ENCODE assay signal across 27 cellular contexts in genomic region chr5:155451106-155451505, GRCh38.
"Had no signal": no experiment of that assay in that cellular context is flagged by ENCODE, and none has a peak within 500 bp of the region (broad histone marks: within the 10 kb centered on the region; RNA-seq: fewer than 3 reads in every experiment).

No MANE protein-coding gene starts in this region.

- H3K4me3 ChIP-seq: neural progenitor cell, pancreas, prostate gland, right lobe of liver, sigmoid colon, thoracic aorta, thyroid gland, tibial nerve, upper lobe of left lung, vagina had no signal

- H3K27me3 Mint-ChIP-seq: stimulated activated naive CD8-positive, alpha-beta T cell treated with anti-CD3 and anti-CD28 coated beads, Interleukin-15, amount 100 ng/mL, for 72 hours had no signal

- ATAC-seq: natural killer cell; pancreas; right cardiac atrium; right lobe of liver; stimulated activated memory B cell treated with anti-CD40 and anti-IgM and Interleukin-4, amounts not matched to agents 10 μg/mL and 1 μg/mL and 100 μg/mL, for 72 hours; stimulated activated naive CD8-positive, alpha-beta T cell treated with anti-CD3 and anti-CD28 coated beads, Interleukin-15, amount 100 ng/mL, for 72 hours; stimulated activated naive CD8-positive, alpha-beta T cell treated with anti-CD3 and anti-CD28 coated beads, Interleukin-15, Interleukin-2, amounts not matched to agents 100 U/mL and 50 U/mL, for 24 hours had no signal

- H3K9me3 ChIP-seq: pancreas, prostate gland, sigmoid colon, thoracic aorta, thyroid gland, tibial nerve, upper lobe of left lung, vagina had no signal

- H3K4me3 Mint-ChIP-seq: naive B cell; natural killer cell; nephron; neural progenitor cell; stimulated activated memory B cell treated with anti-CD40 and anti-IgM and Interleukin-4, amounts not matched to agents 10 μg/mL and 1 μg/mL and 100 μg/mL, for 72 hours; stimulated activated naive CD8-positive, alpha-beta T cell treated with anti-CD3 and anti-CD28 coated beads, Interleukin-15, amount 100 ng/mL, for 72 hours had no signal

- H3K9me3 Mint-ChIP-seq: neural progenitor cell had no signal

- DNase-seq: naive B cell; natural killer cell; occipital lobe; pancreas; right cardiac atrium; right lobe of liver; sigmoid colon; small intestine; stimulated activated CD4-positive, alpha-beta T cell treated with anti-CD3 and anti-CD28 coated beads, Interleukin-15, amount 100 ng/mL, for 24 hours; stimulated activated CD4-positive, alpha-beta T cell treated with anti-CD3 and anti-CD28 coated beads, Interleukin-2, amount 100 ng/mL, for 24 hours; stimulated activated CD4-positive, alpha-beta T cell treated with anti-CD3 and anti-CD28 coated beads, Interleukin-2, amount 100 ng/mL, for 48 hours; stimulated activated CD4-positive, alpha-beta T cell treated with anti-CD3 and anti-CD28 coated beads, Interleukin-4, amount 100 ng/mL, for 24 hours; stimulated activated CD8-positive, alpha-beta memory T cell treated with anti-CD3 and anti-CD28 coated beads, Interleukin-4, amount 100 ng/mL, for 48 hours; stimulated activated naive CD4-positive, alpha-beta T cell; stimulated activated naive CD8-positive, alpha-beta T cell treated with anti-CD3 and anti-CD28 coated beads, Interleukin-15, amount 100 ng/mL, for 72 hours; stimulated activated naive CD8-positive, alpha-beta T cell treated with anti-CD3 and anti-CD28 coated beads, Interleukin-15, Interleukin-2, amounts not matched to agents 100 U/mL and 50 U/mL, for 24 hours; substantia nigra; thyroid gland; trophoblast cell; upper lobe of left lung had no signal

- H3K4me1 ChIP-seq: neural progenitor cell, pancreas, prostate gland, sigmoid colon, thyroid gland, tibial nerve, upper lobe of left lung, vagina had no signal

- H3K36me3 Mint-ChIP-seq: naive B cell; neural progenitor cell; stimulated activated memory B cell treated with anti-CD40 and anti-IgM and Interleukin-4, amounts not matched to agents 10 μg/mL and 1 μg/mL and 100 μg/mL, for 72 hours had no signal

- H3K27ac ChIP-seq: neural progenitor cell, pancreas, prostate gland, right lobe of liver, sigmoid colon, thoracic aorta, thyroid gland, tibial nerve, upper lobe of left lung, vagina had no signal

- H3K27ac Mint-ChIP-seq: naive B cell; natural killer cell; nephron; neural progenitor cell; stimulated activated memory B cell treated with anti-CD40 and anti-IgM and Interleukin-4, amounts not matched to agents 10 μg/mL and 1 μg/mL and 100 μg/mL, for 72 hours; stimulated activated naive CD8-positive, alpha-beta T cell treated with anti-CD3 and anti-CD28 coated beads, Interleukin-15, amount 100 ng/mL, for 72 hours had no signal

- H3K4me1 Mint-ChIP-seq: naive B cell; natural killer cell; nephron; stimulated activated memory B cell treated with anti-CD40 and anti-IgM and Interleukin-4, amounts not matched to agents 10 μg/mL and 1 μg/mL and 100 μg/mL, for 72 hours; stimulated activated naive CD8-positive, alpha-beta T cell treated with anti-CD3 and anti-CD28 coated beads, Interleukin-15, amount 100 ng/mL, for 72 hours had no signal

- H3K36me3 ChIP-seq: neural progenitor cell, pancreas, prostate gland, right lobe of liver, sigmoid colon, thoracic aorta, thyroid gland, tibial nerve, upper lobe of left lung, vagina had no signal

- H3K27me3 ChIP-seq: neural progenitor cell, pancreas, right lobe of liver, sigmoid colon, thyroid gland, tibial nerve, upper lobe of left lung, vagina had no signal
